21 cellular contexts compared by ENCODE assay signal in genomic region chr11:72336163-72336562, GRCh38.
"Had no signal": no experiment of that assay in that cellular context is flagged by ENCODE, and none has a peak within 500 bp of the region (broad histone marks: within the 10 kb centered on the region; RNA-seq: fewer than 3 reads in every experiment).

No MANE protein-coding gene starts in this region.

- H3K27me3 Mint-ChIP-seq: activated B cell treated with CpG ODN at 0.5 μM for 24 hours; stimulated activated naive B cell treated with anti-CD40 and anti-IgM and Interleukin-4, amounts not matched to agents 10 μg/mL and 1 μg/mL and 100 μg/mL, for 72 hours had no signal

- H3K9me3 Mint-ChIP-seq: activated B cell treated with CpG ODN at 0.5 μM for 24 hours; activated T-helper 1 cell treated with anti-CD3 and anti-CD28 coated beads, Interleukin-12 subunit alpha, Interleukin-12 subunit beta, Interleukin-2, Interleukin-4 antibody, amounts not matched to agents 30 ng/mL and 10 ng/mL and 1 ng/mL, durations not matched to agents 14 hours and 24 hours and 36 hours; mesothelial cell of epicardium; nephron; stimulated activated naive B cell treated with anti-CD40 and anti-IgM and Interleukin-4, amounts not matched to agents 10 μg/mL and 1 μg/mL and 100 μg/mL, for 72 hours had no signal

- FAIRE-seq: colon, frontal cortex, keratinocyte, TTC549 had no signal

- H3K9me3 ChIP-seq: thyroid gland had no signal

- H3K36me3 ChIP-seq: brain microvascular endothelial cell, thyroid gland had no signal

- H3K9ac ChIP-seq: parathyroid adenoma had no signal

- H3K27ac ChIP-seq: brain microvascular endothelial cell, dorsolateral prefrontal cortex, parathyroid adenoma, thyroid gland had no signal

- DNase-seq: activated B cell treated with CpG ODN at 0.5 μM for 24 hours; activated CD8-positive, alpha-beta memory T cell treated with anti-CD3 and anti-CD28 coated beads, Interleukin-2, amount 50 U/mL, for 4 hours; aorta; brain microvascular endothelial cell; central memory CD4-positive, alpha-beta T cell; dorsolateral prefrontal cortex; hypothalamus; stimulated activated naive B cell treated with anti-CD40 and anti-IgM and Interleukin-4, amounts not matched to agents 10 μg/mL and 1 μg/mL and 100 μg/mL, for 72 hours; thyroid gland had no signal

- H3K4me2 ChIP-seq: smooth muscle cell had no signal

- H3K4me3 ChIP-seq: dorsolateral prefrontal cortex, lung, smooth muscle cell, thyroid gland had no signal

- H3K27ac Mint-ChIP-seq: activated B cell treated with CpG ODN at 0.5 μM for 24 hours; activated T-helper 1 cell treated with anti-CD3 and anti-CD28 coated beads, Interleukin-12 subunit alpha, Interleukin-12 subunit beta, Interleukin-2, Interleukin-4 antibody, amounts not matched to agents 30 ng/mL and 10 ng/mL and 1 ng/mL, durations not matched to agents 14 hours and 24 hours and 36 hours; mesothelial cell of epicardium; stimulated activated naive B cell treated with anti-CD40 and anti-IgM and Interleukin-4, amounts not matched to agents 10 μg/mL and 1 μg/mL and 100 μg/mL, for 72 hours had no signal

- H3K79me2 ChIP-seq: parathyroid adenoma had no signal

- H2AFZ ChIP-seq: parathyroid adenoma had no signal

- H3K27me3 ChIP-seq: brain microvascular endothelial cell, dorsolateral prefrontal cortex, thyroid gland had no signal

- ATAC-seq: Right ventricle myocardium inferior; sciatic nerve; stimulated activated naive B cell treated with anti-CD40 and anti-IgM and Interleukin-4, amounts not matched to agents 10 μg/mL and 1 μg/mL and 100 μg/mL, for 72 hours had no signal

- H3K4me3 Mint-ChIP-seq: activated B cell treated with CpG ODN at 0.5 μM for 24 hours; activated T-helper 1 cell treated with anti-CD3 and anti-CD28 coated beads, Interleukin-12 subunit alpha, Interleukin-12 subunit beta, Interleukin-2, Interleukin-4 antibody, amounts not matched to agents 30 ng/mL and 10 ng/mL and 1 ng/mL, durations not matched to agents 14 hours and 24 hours and 36 hours; mesothelial cell of epicardium; nephron; stimulated activated naive B cell treated with anti-CD40 and anti-IgM and Interleukin-4, amounts not matched to agents 10 μg/mL and 1 μg/mL and 100 μg/mL, for 72 hours had no signal

- H3K4me1 ChIP-seq: parathyroid adenoma, thyroid gland had no signal
